2 cellular contexts compared by ENCODE assay signal in genomic region chr10:35211390-35211789, GRCh38.
TF ChIP-seq lines count a peak whose summit lies in the region.

No MANE protein-coding gene starts in this region.

TF ChIP-seq in IMR-90, 13 proteins besides CTCF, POLR2A, EP300 and RAD21:
- TF ChIP-seq CEBPB (IDR thresholded peaks at IDR 0.05; ENCODE audit: low read depth, low read length) = no peak
- no peak for TF ChIP-seq MXI1 (IDR thresholded peaks at IDR 0.05; ENCODE audit: borderline replicate concordance, low read depth, low read length)
- no peak for TF ChIP-seq RFX5 (IDR thresholded peaks at IDR 0.05; ENCODE audit: low read depth, low read length)
- no peak for TF ChIP-seq MAZ (IDR thresholded peaks at IDR 0.05; ENCODE audit: borderline replicate concordance, low read depth, low read length)
- no peak for TF ChIP-seq FOS (IDR thresholded peaks at IDR 0.05; ENCODE audit: low read depth, low read length)
- TF ChIP-seq RCOR1 (IDR thresholded peaks at IDR 0.05; ENCODE audit: insufficient replicate concordance, low read length) = no peak
- no peak for TF ChIP-seq MAFK (IDR thresholded peaks at IDR 0.05; ENCODE audit: low read depth, low read length)
- TF ChIP-seq NFE2L2 (IDR thresholded peaks at IDR 0.05; ENCODE audit: low read depth, low read length) = no peak

TF ChIP-seq in SK-N-SH, 30 proteins besides CTCF, POLR2A, EP300 and RAD21:
- no peak for TF ChIP-seq TCF12 (IDR thresholded peaks at IDR 0.05)
- TF ChIP-seq GATA2 (CRISPR knock-in tag; IDR thresholded peaks at IDR 0.05) = no peak
- TF ChIP-seq SMC3 (IDR thresholded peaks at IDR 0.05; ENCODE audit: low read depth, low read length) = no peak
- TF ChIP-seq JUND (IDR thresholded peaks at IDR 0.05) = no peak
- no peak for TF ChIP-seq MEF2A (IDR thresholded peaks at IDR 0.05; ENCODE audit: borderline replicate concordance, low read depth)
- no peak for TF ChIP-seq RXRA (IDR thresholded peaks at IDR 0.05; ENCODE audit: borderline replicate concordance, low read depth)
- no peak for TF ChIP-seq FOXM1 (IDR thresholded peaks at IDR 0.05; ENCODE audit: low read depth)
- TF ChIP-seq TEAD4 (IDR thresholded peaks at IDR 0.05; ENCODE audit: borderline replicate concordance, insufficient read depth) = no peak
- TF ChIP-seq NFIC (IDR thresholded peaks at IDR 0.05; ENCODE audit: borderline replicate concordance) = no peak
- TF ChIP-seq MAX (IDR thresholded peaks at IDR 0.05; ENCODE audit: low read depth) = no peak
- no peak for TF ChIP-seq FOXJ3 (CRISPR knock-in tag; IDR thresholded peaks at IDR 0.05)
- no peak for TF ChIP-seq CHD2 (IDR thresholded peaks at IDR 0.05; ENCODE audit: low read length, partially characterized antibody)
- TF ChIP-seq NRF1 (IDR thresholded peaks at IDR 0.05; ENCODE audit: low read depth, low read length) = no peak
- TF ChIP-seq RFX5 (IDR thresholded peaks at IDR 0.05; ENCODE audit: low read length) = no peak
- no peak for TF ChIP-seq TAF1 (IDR thresholded peaks at IDR 0.05; ENCODE audit: borderline replicate concordance, low read depth, low read length)
- TF ChIP-seq USF2 (IDR thresholded peaks at IDR 0.05; ENCODE audit: borderline replicate concordance, low read depth, low read length) = no peak
- TF ChIP-seq FOSL2 (IDR thresholded peaks at IDR 0.05; ENCODE audit: borderline replicate concordance, low read depth) = no peak
- no peak for TF ChIP-seq PBX3 (IDR thresholded peaks at IDR 0.05)
